Comparison of ENCODE assay signal across 1 cellular context in the genomic region with DNA sequence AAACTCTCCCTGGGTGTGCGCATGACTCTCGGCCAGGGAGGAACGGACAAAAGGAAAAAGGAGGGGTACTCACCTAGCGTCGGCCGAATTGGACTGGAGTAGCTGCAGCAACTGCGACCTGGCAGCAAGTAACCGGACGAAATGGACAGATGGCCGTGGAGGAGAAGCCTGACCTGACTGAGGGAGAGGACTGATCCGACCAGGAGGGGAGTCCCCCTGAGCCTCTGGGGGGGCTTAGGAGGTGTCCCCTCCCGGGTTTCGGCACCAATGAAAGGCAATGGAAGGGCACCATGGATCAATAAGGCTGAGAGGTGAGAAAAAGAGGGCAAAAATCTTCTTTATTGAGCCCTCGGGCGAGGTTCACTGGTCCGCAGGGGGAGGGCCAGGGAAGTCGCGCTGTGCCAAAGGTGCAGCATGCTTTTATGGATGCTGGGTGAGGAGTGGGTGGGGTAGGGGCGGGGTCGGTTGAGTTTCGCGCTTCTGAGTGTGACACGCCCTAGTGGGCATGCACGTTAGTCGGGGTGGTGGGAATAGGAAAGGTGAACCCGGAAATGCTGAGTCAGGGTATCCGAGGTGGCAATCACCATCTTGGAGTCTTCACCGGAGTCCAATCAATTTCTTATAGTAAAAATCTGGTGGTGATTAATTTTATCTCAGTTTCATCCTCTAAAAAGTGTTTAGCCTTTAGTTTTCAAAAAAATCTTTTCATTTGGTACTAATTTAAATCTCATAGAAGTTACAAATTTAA.
A peak's percentile ranks its signal among the peaks of the same experiment; 100 is the strongest.
TF ChIP-seq lines count a peak whose summit lies in the region.

No MANE protein-coding gene starts in this region.

TF ChIP-seq in K562, 482 proteins besides CTCF, POLR2A, EP300 and RAD21 (continued from another document and continues in another):
- TF ChIP-seq ZNF695 (CRISPR knock-in tag; IDR thresholded peaks at IDR 0.05) (no peak), ESRRB (CRISPR knock-in tag; IDR thresholded peaks at IDR 0.05; ENCODE audit: borderline replicate concordance) (no peak), PURB (CRISPR knock-in tag; IDR thresholded peaks at IDR 0.05; ENCODE audit: low read depth) (no peak), BHLHE40 (IDR thresholded peaks at IDR 0.05; ENCODE audit: low read length) (0 out of 2 replicates have a peak, but pooled peaks have one; percentile 11), KLF16 (IDR thresholded peaks at IDR 0.05) (no peak), CCNT2 (IDR thresholded peaks at IDR 0.05; ENCODE audit: borderline replicate concordance, extremely low read depth, insufficient read length, low read depth, low read length) (no peak), ZNF253 (CRISPR knock-in tag; conservative IDR thresholded peaks at IDR 0.05) (no peak), MYBL2 (IDR thresholded peaks at IDR 0.05; ENCODE audit: low read depth) (peak; percentile 33; the same call in 1 of the 2 replicates), MYBL2 (CRISPR knock-in tag; IDR thresholded peaks at IDR 0.05; ENCODE audit: borderline replicate concordance) (no peak), HNRNPLL (IDR thresholded peaks at IDR 0.05; ENCODE audit: low read depth, low read length, poor library complexity, severe bottlenecking) (no peak), TCF7 (IDR thresholded peaks at IDR 0.05; ENCODE audit: borderline replicate concordance) (peak; percentile 80; the same call in 1 of the 2 replicates), SMARCC2 (IDR thresholded peaks at IDR 0.05; ENCODE audit: low read depth) (no peak), ZBTB17 (CRISPR knock-in tag; IDR thresholded peaks at IDR 0.05) (peak; percentile 40; the same call in 1 of the 2 replicates), ARNT (IDR thresholded peaks at IDR 0.05) (0 out of 4 replicates have a peak, but pooled peaks of 1 of the 2 experiments have one; percentile 39), ZKSCAN8 (CRISPR knock-in tag; IDR thresholded peaks at IDR 0.05) (no peak), HDAC3 (IDR thresholded peaks at IDR 0.05; ENCODE audit: borderline replicate concordance, partially characterized antibody) (peak; percentile 26), ZC3H8 (IDR thresholded peaks at IDR 0.05) (no peak), SIRT6 (IDR thresholded peaks at IDR 0.05; ENCODE audit: low read depth, low read length) (peak; percentile 95), NCOR1 (IDR thresholded peaks at IDR 0.05) (peak; percentile 54; the same call in 1 of the 2 replicates), ZNF124 (CRISPR knock-in tag; IDR thresholded peaks at IDR 0.05) (no peak), MEIS2 (IDR thresholded peaks at IDR 0.05; ENCODE audit: partially characterized antibody) (no peak), PHF20 (IDR thresholded peaks at IDR 0.05; ENCODE audit: partially characterized antibody) (peak; percentile 45), MXI1 (IDR thresholded peaks at IDR 0.05; ENCODE audit: low read depth, low read length) (peak; percentile 37), ZNF121 (CRISPR knock-in tag; conservative IDR thresholded peaks at IDR 0.05) (no peak), ARID1B (IDR thresholded peaks at IDR 0.05) (0 out of 2 replicates have a peak, but pooled peaks have one; percentile 39), ZFX (CRISPR knock-in tag; IDR thresholded peaks at IDR 0.05) (no peak; the same call in 1 of the 2 replicates), ZC3H11A (IDR thresholded peaks at IDR 0.05; ENCODE audit: low read depth, low read length) (no peak), FOSL1 (tag; conservative IDR thresholded peaks at IDR 0.05) (peak; percentile 41; the same call in 1 of the 2 replicates), MECOM (CRISPR knock-in tag; IDR thresholded peaks at IDR 0.05) (no peak), HDAC8 (tag; IDR thresholded peaks at IDR 0.05) (0 out of 2 replicates have a peak, but pooled peaks have one; percentile 53), SMARCA5 (IDR thresholded peaks at IDR 0.05) (no peak), ZNF175 (CRISPR knock-in tag; IDR thresholded peaks at IDR 0.05; ENCODE audit: low read depth) (no peak), SIN3A (IDR thresholded peaks at IDR 0.05; ENCODE audit: borderline replicate concordance in 2 of 2, control insufficient read depth in 1 of 2, low read depth in 2 of 2, low read length in 2 of 2) (peak; percentile 44 to 59; a peak in 3 of 4 replicates), KDM5B (IDR thresholded peaks at IDR 0.05; ENCODE audit: insufficient replicate concordance, low read depth, low read length) (peak; percentile 94), ZNF436 (CRISPR knock-in tag; IDR thresholded peaks at IDR 0.05) (no peak), SMAD3 (CRISPR knock-in tag; conservative IDR thresholded peaks at IDR 0.05) (peak; percentile 67; the same call in 1 of the 2 replicates), SETDB1 (IDR thresholded peaks at IDR 0.05; ENCODE audit: low read length) (no peak), ZKSCAN3 (CRISPR knock-in tag; IDR thresholded peaks at IDR 0.05) (no peak)
- TF ChIP-seq, protein P1, sequence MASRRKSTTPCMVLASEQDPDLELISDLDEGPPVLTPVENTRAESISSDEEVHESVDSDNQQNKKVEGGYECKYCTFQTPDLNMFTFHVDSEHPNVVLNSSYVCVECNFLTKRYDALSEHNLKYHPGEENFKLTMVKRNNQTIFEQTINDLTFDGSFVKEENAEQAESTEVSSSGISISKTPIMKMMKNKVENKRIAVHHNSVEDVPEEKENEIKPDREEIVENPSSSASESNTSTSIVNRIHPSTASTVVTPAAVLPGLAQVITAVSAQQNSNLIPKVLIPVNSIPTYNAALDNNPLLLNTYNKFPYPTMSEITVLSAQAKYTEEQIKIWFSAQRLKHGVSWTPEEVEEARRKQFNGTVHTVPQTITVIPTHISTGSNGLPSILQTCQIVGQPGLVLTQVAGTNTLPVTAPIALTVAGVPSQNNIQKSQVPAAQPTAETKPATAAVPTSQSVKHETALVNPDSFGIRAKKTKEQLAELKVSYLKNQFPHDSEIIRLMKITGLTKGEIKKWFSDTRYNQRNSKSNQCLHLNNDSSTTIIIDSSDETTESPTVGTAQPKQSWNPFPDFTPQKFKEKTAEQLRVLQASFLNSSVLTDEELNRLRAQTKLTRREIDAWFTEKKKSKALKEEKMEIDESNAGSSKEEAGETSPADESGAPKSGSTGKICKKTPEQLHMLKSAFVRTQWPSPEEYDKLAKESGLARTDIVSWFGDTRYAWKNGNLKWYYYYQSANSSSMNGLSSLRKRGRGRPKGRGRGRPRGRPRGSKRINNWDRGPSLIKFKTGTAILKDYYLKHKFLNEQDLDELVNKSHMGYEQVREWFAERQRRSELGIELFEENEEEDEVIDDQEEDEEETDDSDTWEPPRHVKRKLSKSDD (conservative IDR thresholded peaks at IDR 0.05; ENCODE audit: low read length) = 0 out of 2 replicates have a peak, but pooled peaks have one; percentile 69
- TF ChIP-seq, protein P2, sequence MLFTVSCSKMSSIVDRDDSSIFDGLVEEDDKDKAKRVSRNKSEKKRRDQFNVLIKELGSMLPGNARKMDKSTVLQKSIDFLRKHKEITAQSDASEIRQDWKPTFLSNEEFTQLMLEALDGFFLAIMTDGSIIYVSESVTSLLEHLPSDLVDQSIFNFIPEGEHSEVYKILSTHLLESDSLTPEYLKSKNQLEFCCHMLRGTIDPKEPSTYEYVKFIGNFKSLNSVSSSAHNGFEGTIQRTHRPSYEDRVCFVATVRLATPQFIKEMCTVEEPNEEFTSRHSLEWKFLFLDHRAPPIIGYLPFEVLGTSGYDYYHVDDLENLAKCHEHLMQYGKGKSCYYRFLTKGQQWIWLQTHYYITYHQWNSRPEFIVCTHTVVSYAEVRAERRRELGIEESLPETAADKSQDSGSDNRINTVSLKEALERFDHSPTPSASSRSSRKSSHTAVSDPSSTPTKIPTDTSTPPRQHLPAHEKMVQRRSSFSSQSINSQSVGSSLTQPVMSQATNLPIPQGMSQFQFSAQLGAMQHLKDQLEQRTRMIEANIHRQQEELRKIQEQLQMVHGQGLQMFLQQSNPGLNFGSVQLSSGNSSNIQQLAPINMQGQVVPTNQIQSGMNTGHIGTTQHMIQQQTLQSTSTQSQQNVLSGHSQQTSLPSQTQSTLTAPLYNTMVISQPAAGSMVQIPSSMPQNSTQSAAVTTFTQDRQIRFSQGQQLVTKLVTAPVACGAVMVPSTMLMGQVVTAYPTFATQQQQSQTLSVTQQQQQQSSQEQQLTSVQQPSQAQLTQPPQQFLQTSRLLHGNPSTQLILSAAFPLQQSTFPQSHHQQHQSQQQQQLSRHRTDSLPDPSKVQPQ (CRISPR knock-in tag; IDR thresholded peaks at IDR 0.05; ENCODE audit: borderline replicate concordance) = no peak
- TF ChIP-seq, protein P3, sequence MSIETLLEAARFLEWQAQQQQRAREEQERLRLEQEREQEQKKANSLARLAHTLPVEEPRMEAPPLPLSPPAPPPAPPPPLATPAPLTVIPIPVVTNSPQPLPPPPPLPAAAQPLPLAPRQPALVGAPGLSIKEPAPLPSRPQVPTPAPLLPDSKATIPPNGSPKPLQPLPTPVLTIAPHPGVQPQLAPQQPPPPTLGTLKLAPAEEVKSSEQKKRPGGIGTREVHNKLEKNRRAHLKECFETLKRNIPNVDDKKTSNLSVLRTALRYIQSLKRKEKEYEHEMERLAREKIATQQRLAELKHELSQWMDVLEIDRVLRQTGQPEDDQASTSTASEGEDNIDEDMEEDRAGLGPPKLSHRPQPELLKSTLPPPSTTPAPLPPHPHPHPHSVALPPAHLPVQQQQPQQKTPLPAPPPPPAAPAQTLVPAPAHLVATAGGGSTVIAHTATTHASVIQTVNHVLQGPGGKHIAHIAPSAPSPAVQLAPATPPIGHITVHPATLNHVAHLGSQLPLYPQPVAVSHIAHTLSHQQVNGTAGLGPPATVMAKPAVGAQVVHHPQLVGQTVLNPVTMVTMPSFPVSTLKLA (conservative IDR thresholded peaks at IDR 0.05) = peak; percentile 57 to 61
- TF ChIP-seq, protein P4, sequence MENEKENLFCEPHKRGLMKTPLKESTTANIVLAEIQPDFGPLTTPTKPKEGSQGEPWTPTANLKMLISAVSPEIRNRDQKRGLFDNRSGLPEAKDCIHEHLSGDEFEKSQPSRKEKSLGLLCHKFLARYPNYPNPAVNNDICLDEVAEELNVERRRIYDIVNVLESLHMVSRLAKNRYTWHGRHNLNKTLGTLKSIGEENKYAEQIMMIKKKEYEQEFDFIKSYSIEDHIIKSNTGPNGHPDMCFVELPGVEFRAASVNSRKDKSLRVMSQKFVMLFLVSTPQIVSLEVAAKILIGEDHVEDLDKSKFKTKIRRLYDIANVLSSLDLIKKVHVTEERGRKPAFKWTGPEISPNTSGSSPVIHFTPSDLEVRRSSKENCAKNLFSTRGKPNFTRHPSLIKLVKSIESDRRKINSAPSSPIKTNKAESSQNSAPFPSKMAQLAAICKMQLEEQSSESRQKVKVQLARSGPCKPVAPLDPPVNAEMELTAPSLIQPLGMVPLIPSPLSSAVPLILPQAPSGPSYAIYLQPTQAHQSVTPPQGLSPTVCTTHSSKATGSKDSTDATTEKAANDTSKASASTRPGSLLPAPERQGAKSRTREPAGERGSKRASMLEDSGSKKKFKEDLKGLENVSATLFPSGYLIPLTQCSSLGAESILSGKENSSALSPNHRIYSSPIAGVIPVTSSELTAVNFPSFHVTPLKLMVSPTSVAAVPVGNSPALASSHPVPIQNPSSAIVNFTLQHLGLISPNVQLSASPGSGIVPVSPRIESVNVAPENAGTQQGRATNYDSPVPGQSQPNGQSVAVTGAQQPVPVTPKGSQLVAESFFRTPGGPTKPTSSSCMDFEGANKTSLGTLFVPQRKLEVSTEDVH (IDR thresholded peaks at IDR 0.05; ENCODE audit: low read depth, partially characterized antibody) = peak; percentile 94
- TF ChIP-seq, protein P5, sequence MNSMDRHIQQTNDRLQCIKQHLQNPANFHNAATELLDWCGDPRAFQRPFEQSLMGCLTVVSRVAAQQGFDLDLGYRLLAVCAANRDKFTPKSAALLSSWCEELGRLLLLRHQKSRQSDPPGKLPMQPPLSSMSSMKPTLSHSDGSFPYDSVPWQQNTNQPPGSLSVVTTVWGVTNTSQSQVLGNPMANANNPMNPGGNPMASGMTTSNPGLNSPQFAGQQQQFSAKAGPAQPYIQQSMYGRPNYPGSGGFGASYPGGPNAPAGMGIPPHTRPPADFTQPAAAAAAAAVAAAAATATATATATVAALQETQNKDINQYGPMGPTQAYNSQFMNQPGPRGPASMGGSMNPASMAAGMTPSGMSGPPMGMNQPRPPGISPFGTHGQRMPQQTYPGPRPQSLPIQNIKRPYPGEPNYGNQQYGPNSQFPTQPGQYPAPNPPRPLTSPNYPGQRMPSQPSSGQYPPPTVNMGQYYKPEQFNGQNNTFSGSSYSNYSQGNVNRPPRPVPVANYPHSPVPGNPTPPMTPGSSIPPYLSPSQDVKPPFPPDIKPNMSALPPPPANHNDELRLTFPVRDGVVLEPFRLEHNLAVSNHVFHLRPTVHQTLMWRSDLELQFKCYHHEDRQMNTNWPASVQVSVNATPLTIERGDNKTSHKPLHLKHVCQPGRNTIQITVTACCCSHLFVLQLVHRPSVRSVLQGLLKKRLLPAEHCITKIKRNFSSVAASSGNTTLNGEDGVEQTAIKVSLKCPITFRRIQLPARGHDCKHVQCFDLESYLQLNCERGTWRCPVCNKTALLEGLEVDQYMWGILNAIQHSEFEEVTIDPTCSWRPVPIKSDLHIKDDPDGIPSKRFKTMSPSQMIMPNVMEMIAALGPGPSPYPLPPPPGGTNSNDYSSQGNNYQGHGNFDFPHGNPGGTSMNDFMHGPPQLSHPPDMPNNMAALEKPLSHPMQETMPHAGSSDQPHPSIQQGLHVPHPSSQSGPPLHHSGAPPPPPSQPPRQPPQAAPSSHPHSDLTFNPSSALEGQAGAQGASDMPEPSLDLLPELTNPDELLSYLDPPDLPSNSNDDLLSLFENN (IDR thresholded peaks at IDR 0.05; ENCODE audit: low read depth in 2 of 2, low read length in 2 of 2) = peak in 1 of 2 experiments; percentile 83; a peak in 1 of 4 replicates
- TF ChIP-seq, protein P6, sequence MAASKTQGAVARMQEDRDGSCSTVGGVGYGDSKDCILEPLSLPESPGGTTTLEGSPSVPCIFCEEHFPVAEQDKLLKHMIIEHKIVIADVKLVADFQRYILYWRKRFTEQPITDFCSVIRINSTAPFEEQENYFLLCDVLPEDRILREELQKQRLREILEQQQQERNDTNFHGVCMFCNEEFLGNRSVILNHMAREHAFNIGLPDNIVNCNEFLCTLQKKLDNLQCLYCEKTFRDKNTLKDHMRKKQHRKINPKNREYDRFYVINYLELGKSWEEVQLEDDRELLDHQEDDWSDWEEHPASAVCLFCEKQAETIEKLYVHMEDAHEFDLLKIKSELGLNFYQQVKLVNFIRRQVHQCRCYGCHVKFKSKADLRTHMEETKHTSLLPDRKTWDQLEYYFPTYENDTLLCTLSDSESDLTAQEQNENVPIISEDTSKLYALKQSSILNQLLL (CRISPR knock-in tag; IDR thresholded peaks at IDR 0.05; ENCODE audit: borderline replicate concordance) = peak; percentile 20; the same call in 1 of the 2 replicates
- TF ChIP-seq, protein P7, sequence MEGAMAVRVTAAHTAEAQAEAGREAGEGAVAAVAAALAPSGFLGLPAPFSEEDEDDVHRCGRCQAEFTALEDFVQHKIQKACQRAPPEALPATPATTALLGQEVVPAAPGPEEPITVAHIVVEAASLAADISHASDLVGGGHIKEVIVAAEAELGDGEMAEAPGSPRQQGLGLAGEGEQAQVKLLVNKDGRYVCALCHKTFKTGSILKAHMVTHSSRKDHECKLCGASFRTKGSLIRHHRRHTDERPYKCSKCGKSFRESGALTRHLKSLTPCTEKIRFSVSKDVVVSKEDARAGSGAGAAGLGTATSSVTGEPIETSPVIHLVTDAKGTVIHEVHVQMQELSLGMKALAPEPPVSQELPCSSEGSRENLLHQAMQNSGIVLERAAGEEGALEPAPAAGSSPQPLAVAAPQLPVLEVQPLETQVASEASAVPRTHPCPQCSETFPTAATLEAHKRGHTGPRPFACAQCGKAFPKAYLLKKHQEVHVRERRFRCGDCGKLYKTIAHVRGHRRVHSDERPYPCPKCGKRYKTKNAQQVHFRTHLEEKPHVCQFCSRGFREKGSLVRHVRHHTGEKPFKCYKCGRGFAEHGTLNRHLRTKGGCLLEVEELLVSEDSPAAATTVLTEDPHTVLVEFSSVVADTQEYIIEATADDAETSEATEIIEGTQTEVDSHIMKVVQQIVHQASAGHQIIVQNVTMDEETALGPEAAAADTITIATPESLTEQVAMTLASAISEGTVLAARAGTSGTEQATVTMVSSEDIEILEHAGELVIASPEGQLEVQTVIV (CRISPR knock-in tag; IDR thresholded peaks at IDR 0.05; ENCODE audit: borderline replicate concordance) = no peak
